In genomic region chr6:18182568-18182967, GRCh38 we compare ENCODE assay signal across 9 cellular contexts.
"Had no signal": no experiment of that assay in that cellular context is flagged by ENCODE, and none has a peak within 500 bp of the region (broad histone marks: within the 10 kb centered on the region; RNA-seq: fewer than 3 reads in every experiment).

No MANE protein-coding gene starts in this region.

- H3K9me3 ChIP-seq: HAP-1 had no signal

- FAIRE-seq: HTR-8/SVneo had no signal

- H3K27ac ChIP-seq: GM23248, KMS-11 had no signal

- H3K4me1 ChIP-seq: HAP-1 had no signal

- H2AFZ ChIP-seq: GM23248 had no signal

- ATAC-seq: HCT116 had no signal

- H3K4me2 ChIP-seq: KMS-11 had no signal

- H3K9ac ChIP-seq: GM23248, KMS-11 had no signal

- H3K4me3 ChIP-seq: GM23248, HAP-1 had no signal

- DNase-seq: GM23248, GOT3, H7, IMR-90, KBM-7 had no signal

- H3K36me3 ChIP-seq: HAP-1 had no signal
